ENCODE assay signal across 27 cellular contexts in the genomic region with DNA sequence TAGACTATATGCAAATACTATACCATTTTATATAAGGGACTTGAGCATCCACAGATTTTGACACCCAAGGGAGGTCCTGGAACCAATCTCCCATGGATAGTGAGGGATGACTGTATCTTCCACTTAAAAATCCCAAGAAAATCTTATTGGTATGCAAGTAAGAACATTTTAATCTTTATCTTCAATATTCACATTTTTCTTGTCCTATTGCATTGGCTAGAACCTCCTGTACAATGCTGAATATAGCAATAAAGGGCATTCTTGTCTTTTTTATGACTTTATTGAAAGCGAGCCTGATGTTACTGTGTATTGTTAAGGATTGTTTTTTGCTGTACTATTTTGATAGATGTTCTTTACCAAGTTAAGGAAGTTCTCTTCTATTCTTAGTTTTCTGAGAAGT.
"Had no signal": no experiment of that assay in that cellular context is flagged by ENCODE, and none has a peak within 500 bp of the region (broad histone marks: within the 10 kb centered on the region; RNA-seq: fewer than 3 reads in every experiment).

No MANE protein-coding gene starts in this region.

- H2AFZ ChIP-seq: hepatocyte had no signal

- H3K79me2 ChIP-seq: hepatocyte had no signal

- H3K36me3 ChIP-seq: colonic mucosa, esophagus muscularis mucosa, esophagus squamous epithelium, gastrocnemius medialis, gastroesophageal sphincter, heart left ventricle, heart right ventricle had no signal

- H3K9me3 ChIP-seq: colonic mucosa had no signal

- H3K27ac ChIP-seq: colonic mucosa, coronary artery, dorsolateral prefrontal cortex, epithelial cell of prostate, esophagus muscularis mucosa, esophagus squamous epithelium, foreskin keratinocyte, gastrocnemius medialis, gastroesophageal sphincter, heart left ventricle, heart right ventricle, hepatocyte had no signal

- H3K4me3 ChIP-seq: colonic mucosa, coronary artery, dorsolateral prefrontal cortex, esophagus muscularis mucosa, esophagus squamous epithelium, gastroesophageal sphincter, heart left ventricle, heart right ventricle, hepatocyte had no signal

- H3K4me1 ChIP-seq: colonic mucosa, esophagus squamous epithelium, foreskin keratinocyte, gastrocnemius medialis, gastroesophageal sphincter, heart left ventricle, heart right ventricle had no signal

- ATAC-seq: effector memory CD8-positive, alpha-beta T cell; esophagus mucosa; foreskin keratinocyte; gastrocnemius medialis; gastroesophageal sphincter; heart left ventricle; heart right ventricle had no signal

- H3K27me3 ChIP-seq: colonic mucosa, dorsolateral prefrontal cortex, esophagus muscularis mucosa, esophagus squamous epithelium, foreskin keratinocyte, gastrocnemius medialis, gastroesophageal sphincter, heart left ventricle, heart right ventricle, hepatocyte had no signal

- H3K4me2 ChIP-seq: hepatocyte had no signal

- DNase-seq: colonic mucosa; cortex of kidney; dermis blood vessel endothelial cell; dorsolateral prefrontal cortex; effector CD4-positive, alpha-beta T cell; effector CD8-positive, alpha-beta T cell; effector memory CD4-positive, alpha-beta T cell; effector memory CD8-positive, alpha-beta T cell; endodermal cell; erythroblast; esophagus squamous epithelium; foreskin fibroblast; foreskin keratinocyte; foreskin melanocyte; gastrocnemius medialis; glutamatergic neuron; head of caudate nucleus; heart left ventricle; heart right ventricle had no signal

- FAIRE-seq: colon, frontal cortex had no signal
